ENCODE assay signal across 14 cellular contexts in genomic region chr1:207748737-207749528, GRCh38. TPM values are rescaled to one million over a fixed set of nuclear protein-coding genes. Genes with fewer than 3 reads are reported as not detected.
DNase-seq lines count a peak whose midpoint lies in the region; ATAC-seq, FAIRE-seq and TF ChIP-seq lines count a peak whose summit lies in the region.
"Had no signal": no experiment of that assay in that cellular context is flagged by ENCODE, and none has a peak within 500 bp of the region (broad histone marks: within the 10 kb centered on the region; RNA-seq: fewer than 3 reads in every experiment).

No MANE protein-coding gene starts in this region.

- intact Hi-C loops in mammary epithelial cell (cut with micrococcal nuclease) (no loop called here), MCF 10A (cut with micrococcal nuclease) (no loop called here)

- H3K27me3 ChIP-seq in mammary epithelial cell (ENCODE audit: insufficient read depth, low read length): no peaks in the 10 kb centered on the region
- H3K27me3 ChIP-seq: esophagus muscularis mucosa had no signal

- H3K27ac Mint-ChIP-seq in MCF 10A (ENCODE audit: low read depth, unreplicated experiment) (no peak overlapping the region), type B pancreatic cell (peak overlapping the region; percentile 18)
- H3K27ac Mint-ChIP-seq: progenitor cell of endocrine pancreas had no signal

- DNase-seq in mammary epithelial cell (peak; percentile 47), MCF 10A (ENCODE audit: unreplicated experiment) (no peak), NCI-H2107 treated with DMSO at 0.1 percent for 48 hours (lab: John Stamatoyannopoulos, UW; ENCODE audit: unreplicated experiment) (peak; percentile 98), SW480 (ENCODE audit: low spot score) (peak; percentile 99), type B pancreatic cell (ENCODE audit: extremely low spot score, unreplicated experiment) (no peak), HTR-8/SVneo (ENCODE audit: insufficient read length, low spot score) (no peak)
- DNase-seq: activated CD4-positive, alpha-beta T cell treated with anti-CD3 and anti-CD28 coated beads, Interleukin-2, amount 50 U/mL, for 48 hours; AML-193; NK-92 treated with Interleukin-12 subunit alpha and Interleukin-12 subunit beta, amount 100 ng/mL, for 24 hours had no signal

- in situ Hi-C loops in mammary epithelial cell (cut with MboI; ENCODE audit: low sequenced_read_pairs in 2 of 2): no loop called here

- no peak overlapping the region for H3K4me3 Mint-ChIP-seq in MCF 10A (ENCODE audit: unreplicated experiment)
- H3K4me3 Mint-ChIP-seq in type B pancreatic cell: peak overlapping the region; percentile 8

- BruUV-seq in mammary epithelial cell (replicated peaks; lab: Mats Ljungman, UMichigan) (no TSS peak), MCF 10A (replicated peaks; lab: Mats Ljungman, UMichigan) (no TSS peak)

- FAIRE-seq in HTR-8/SVneo (lab: Jason Lieb, UNC): no peak
- FAIRE-seq: keratinocyte had no signal

- no peaks in the 10 kb centered on the region for H3K27me3 Mint-ChIP-seq in MCF 10A (ENCODE audit: insufficient read depth, unreplicated experiment)
- H3K27me3 Mint-ChIP-seq in type B pancreatic cell: no peaks in the 10 kb centered on the region
- H3K27me3 Mint-ChIP-seq: progenitor cell of endocrine pancreas had no signal

- H2AFZ ChIP-seq in mammary epithelial cell (ENCODE audit: low read depth, low read length): no peak overlapping the region

- no peak overlapping the region for H3K27ac ChIP-seq in mammary epithelial cell (ENCODE audit: insufficient read depth, low read depth, low read length)
- H3K27ac ChIP-seq: esophagus muscularis mucosa had no signal

- H3K4me1 ChIP-seq in mammary epithelial cell (ENCODE audit: insufficient read depth, low read length): peaks cover 35% of the 10 kb centered on the region

- POLR2A ChIA-PET in MCF 10A (lab: Yijun Ruan, JAX): interaction anchor here (0.7 to 1.6 kb wide), 5 partner anchors 10 to 1246 kb away, joined by 3 to 9 read pairs (median 3); no protein-coding TSS in a partner anchor

- dilution Hi-C loops in mammary epithelial cell (cut with HindIII; ENCODE audit: low sequenced_read_pairs): no loop called here

- 36% methylated on average over 2 of the region's 2 CpGs for WGBS in mammary epithelial cell (ENCODE audit: low coverage, missing lambda C conversion rate)

- H3K9ac ChIP-seq in mammary epithelial cell (ENCODE audit: insufficient read depth, low read length): no peak overlapping the region

- H3K36me3 Mint-ChIP-seq in MCF 10A (ENCODE audit: insufficient read depth, unreplicated experiment) (no peaks in the 10 kb centered on the region), type B pancreatic cell (no peaks in the 10 kb centered on the region)

- CTCF ChIA-PET in mammary epithelial cell (lab: Charles Lee; ENCODE audit: low non-redundant PET) (no interaction called here), MCF 10A (lab: Yijun Ruan, JAX) (interaction anchor here (0.8 to 1.7 kb wide), 3 partner anchors 46 to 78 kb away, joined by 3 to 4 read pairs (median 4); no protein-coding TSS in a partner anchor)

- TF ChIP-seq CTCF in mammary epithelial cell (conservative IDR thresholded peaks at IDR 0.05 in 1 of 2, IDR thresholded peaks at IDR 0.05 in 1 of 2; ENCODE audit: extremely low read depth in 1 of 2, insufficient read depth in 1 of 2, low read depth in 1 of 2, low read length in 2 of 2): no peak
- TF ChIP-seq CTCF in MCF 10A (IDR thresholded peaks at IDR 0.05; ENCODE audit: unreplicated experiment): no peak
- no peak for TF ChIP-seq CTCF in type B pancreatic cell (conservative IDR thresholded peaks at IDR 0.05)

- no peaks in the 10 kb centered on the region for H3K36me3 ChIP-seq in mammary epithelial cell (ENCODE audit: insufficient read depth, low read length)
- H3K36me3 ChIP-seq: esophagus muscularis mucosa had no signal

- H3K9me3 Mint-ChIP-seq in MCF 10A (ENCODE audit: unreplicated experiment) (peaks cover 7% of the 10 kb centered on the region), type B pancreatic cell (no peaks in the 10 kb centered on the region)

- ATAC-seq in GM21723 (IDR thresholded peaks at IDR 0.05; ENCODE audit: unreplicated experiment): no peak
- ATAC-seq in HG02884 (IDR thresholded peaks at IDR 0.05; ENCODE audit: unreplicated experiment): no peak

- no peak overlapping the region for H3K4me3 ChIP-seq in mammary epithelial cell (replicated peaks in 1 of 3; ENCODE audit: insufficient read depth in 1 of 3, low read depth in 2 of 3, low read length in 3 of 3)
- H3K4me3 ChIP-seq: esophagus muscularis mucosa had no signal

- H4K20me1 ChIP-seq in mammary epithelial cell (ENCODE audit: insufficient read depth, low read length): no peaks in the 10 kb centered on the region

- H3K4me2 ChIP-seq in mammary epithelial cell (ENCODE audit: insufficient read depth, low read depth, low read length): no peak overlapping the region

- no peaks in the 10 kb centered on the region for H3K9me3 ChIP-seq in mammary epithelial cell (replicated peaks; ENCODE audit: insufficient read depth, low read length)
- H3K9me3 ChIP-seq: esophagus muscularis mucosa had no signal

- peaks cover 27% of the 10 kb centered on the region for H3K79me2 ChIP-seq in mammary epithelial cell (ENCODE audit: insufficient read depth, low read length)

- H3K4me1 Mint-ChIP-seq in MCF 10A (ENCODE audit: insufficient read depth, unreplicated experiment): peaks cover 54% of the 10 kb centered on the region
- peaks cover 20% of the 10 kb centered on the region for H3K4me1 Mint-ChIP-seq in type B pancreatic cell (ENCODE audit: unreplicated experiment)

RNA-seq across cellular contexts. Expression of gene CD46, which starts 2.9 kb away (rescaled TPM):
- total RNA-seq in mammary epithelial cell: 100 to 1,000 TPM; 158 to 159 TPM
- 85.1 TPM for polyA plus RNA-seq in mammary epithelial cell
- polyA minus RNA-seq in mammary epithelial cell: 71.8 TPM
- total RNA-seq in MCF 10A (2022): 181 and 184 TPM in 2 replicates
- total RNA-seq in type B pancreatic cell (ENCODE audit: low replicate concordance): 155 and 220 TPM in 2 replicates

Comparison
In these comparisons a context has a peak if more than half of its experiments do, and no peak if none do; other contexts are left out.
1. DNase-seq: peak in mammary epithelial cell (single experiment), NCI-H2107 treated with DMSO at 0.1 percent for 48 hours (single experiment) and SW480 (single experiment); none in MCF 10A (single experiment), type B pancreatic cell (single experiment) and HTR-8/SVneo (single experiment).